ENCODE assay signal across 8 cellular contexts in the genomic region with DNA sequence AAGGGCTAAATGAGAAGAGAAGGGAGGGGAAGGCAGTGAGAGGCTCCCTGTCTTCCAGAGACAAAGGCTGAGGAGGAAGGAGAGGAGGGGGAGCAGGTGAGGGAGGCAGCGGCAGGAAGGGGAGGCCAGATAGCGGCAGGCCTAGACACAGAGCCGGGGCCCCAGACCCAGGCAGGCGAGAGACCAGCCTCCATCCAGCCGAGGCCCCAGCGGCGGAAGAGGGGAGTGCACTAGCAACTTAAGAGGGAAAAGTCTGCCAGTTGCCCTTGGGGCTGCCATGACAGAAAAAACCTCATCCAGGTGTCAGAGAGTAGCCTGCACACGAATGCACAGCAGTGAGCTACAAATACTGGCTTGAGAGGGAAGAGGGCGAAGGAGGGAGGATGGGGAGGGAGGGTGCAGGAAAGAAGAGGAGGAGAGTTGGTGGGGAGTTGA. TPM values are rescaled to one million over a fixed set of nuclear protein-coding genes. Genes with fewer than 3 reads are reported as not detected.
A peak's percentile ranks its signal among the peaks of the same experiment; 100 is the strongest.
DNase-seq lines count a peak whose midpoint lies in the region; ATAC-seq, FAIRE-seq and TF ChIP-seq lines count a peak whose summit lies in the region.

No MANE protein-coding gene starts in this region.

- peaks cover 14% of the 10 kb centered on the region for H3K27me3 Mint-ChIP-seq in activated naive CD8-positive, alpha-beta T cell treated with anti-CD3 and anti-CD28 coated beads, Interleukin-2, amount 10 ng/mL, durations not matched to agents 7 days and 5 days

- no peak for FAIRE-seq in H54 (lab: Jason Lieb, UNC)

- peaks cover 2% of the 10 kb centered on the region for H3K4me1 Mint-ChIP-seq in activated naive CD8-positive, alpha-beta T cell treated with anti-CD3 and anti-CD28 coated beads, Interleukin-2, amount 10 ng/mL, durations not matched to agents 7 days and 5 days

- no peak overlapping the region for H2AK5ac ChIP-seq in mesenchymal stem cell (ENCODE audit: low read length, severe bottlenecking)

- H3K4me3 Mint-ChIP-seq in activated naive CD8-positive, alpha-beta T cell treated with anti-CD3 and anti-CD28 coated beads, Interleukin-2, amount 10 ng/mL, durations not matched to agents 7 days and 5 days: no peak overlapping the region

- H3K4me3 ChIP-seq in mesenchymal stem cell (ENCODE audit: insufficient read depth in 1 of 2, low read depth in 1 of 2, low read length in 2 of 2): no peak overlapping the region

- H4K91ac ChIP-seq in mesenchymal stem cell (ENCODE audit: low read length): peak overlapping the region; percentile 98

- no peaks in the 10 kb centered on the region for H3K79me1 ChIP-seq in mesenchymal stem cell (replicated peaks; ENCODE audit: low read length, poor library complexity, severe bottlenecking)

- no peak for TF ChIP-seq POLR2A in H54 (IDR thresholded peaks at IDR 0.05; ENCODE audit: low read depth, low read length)

- H2BK5ac ChIP-seq in mesenchymal stem cell (ENCODE audit: low read depth, low read length, poor library complexity, severe bottlenecking): no peak overlapping the region

- H3K9ac ChIP-seq in mesenchymal stem cell (ENCODE audit: low read length): no peak overlapping the region

- no peak overlapping the region for H2AFZ ChIP-seq in mesenchymal stem cell (ENCODE audit: low read depth, low read length)

- H2BK12ac ChIP-seq in mesenchymal stem cell (ENCODE audit: low read length in 2 of 2): peak overlapping the region; percentile 69 to 89

- POLR2A ChIA-PET in activated naive CD8-positive, alpha-beta T cell treated with anti-CD3 and anti-CD28 coated beads, Interleukin-2, amount 10 ng/mL, durations not matched to agents 7 days and 5 days (lab: Charles Lee): no interaction called here

- H3K9me3 Mint-ChIP-seq in activated naive CD8-positive, alpha-beta T cell treated with anti-CD3 and anti-CD28 coated beads, Interleukin-2, amount 10 ng/mL, durations not matched to agents 7 days and 5 days: no peaks in the 10 kb centered on the region

- no peaks in the 10 kb centered on the region for H3K9me3 ChIP-seq in mesenchymal stem cell (ENCODE audit: control insufficient read depth, low read length)

- no peaks in the 10 kb centered on the region for H3K36me3 Mint-ChIP-seq in activated naive CD8-positive, alpha-beta T cell treated with anti-CD3 and anti-CD28 coated beads, Interleukin-2, amount 10 ng/mL, durations not matched to agents 7 days and 5 days

- H3K4me1 ChIP-seq in mesenchymal stem cell (ENCODE audit: control insufficient read depth, insufficient read depth, low read depth, low read length): no peaks in the 10 kb centered on the region

- 12% methylated on average over 9 of the region's 9 CpGs for WGBS in mesenchymal stem cell

- H3K14ac ChIP-seq in mesenchymal stem cell (ENCODE audit: low read length in 2 of 2): peak overlapping the region in 1 of 2 experiments; percentile 53

- H2BK15ac ChIP-seq in mesenchymal stem cell (ENCODE audit: low read depth, poor library complexity, severe bottlenecking): peak overlapping the region; percentile 30

- no peak overlapping the region for H3K23ac ChIP-seq in mesenchymal stem cell (ENCODE audit: low read length in 2 of 2)

- DNase-seq in EH (ENCODE audit: low read depth): peak; percentile 33
- peak; percentile 36 for DNase-seq in NCI-H187 treated with DMSO at 0.1 percent for 48 hours (lab: John Stamatoyannopoulos, UW)
- DNase-seq in activated naive CD8-positive, alpha-beta T cell treated with anti-CD3 and anti-CD28 coated beads, Interleukin-2, amount 10 ng/mL, durations not matched to agents 7 days and 5 days: peak; percentile 53
- DNase-seq in mesenchymal stem cell: peak; percentile 57
- no peak for DNase-seq in effector CD4-positive, alpha-beta T cell
- DNase-seq in GM19240 (ENCODE audit: insufficient read length, low spot score): no peak
- no peak for DNase-seq in H54 (ENCODE audit: insufficient read length, low spot score)

- peak overlapping the region; percentile 22 to 53 for H3K4ac ChIP-seq in mesenchymal stem cell (ENCODE audit: low read depth in 1 of 2, low read length in 2 of 2)

- peaks cover 45 to 60% of the 10 kb centered on the region in 2 experiments for H3K27me3 ChIP-seq in mesenchymal stem cell (ENCODE audit: control insufficient read depth in 1 of 2, insufficient read depth in 1 of 2, low read length in 2 of 2)

- H3K27ac Mint-ChIP-seq in activated naive CD8-positive, alpha-beta T cell treated with anti-CD3 and anti-CD28 coated beads, Interleukin-2, amount 10 ng/mL, durations not matched to agents 7 days and 5 days: no peak overlapping the region

- peak overlapping the region; percentile 67 to 88 for H3K18ac ChIP-seq in mesenchymal stem cell (ENCODE audit: low read depth in 1 of 2, low read length in 2 of 2)

- no peak overlapping the region for H3K4me2 ChIP-seq in mesenchymal stem cell (ENCODE audit: low read length, poor library complexity, severe bottlenecking)

- no peaks in the 10 kb centered on the region for H3K36me3 ChIP-seq in mesenchymal stem cell (ENCODE audit: control insufficient read depth in 1 of 2, insufficient read depth in 2 of 2, low read depth in 1 of 2, low read length in 2 of 2)

- peak overlapping the region; percentile 97 for H4K8ac ChIP-seq in mesenchymal stem cell (ENCODE audit: low read length)

- peak overlapping the region; percentile 64 for H2BK120ac ChIP-seq in mesenchymal stem cell (ENCODE audit: low read depth, low read length)

- ATAC-seq in activated naive CD8-positive, alpha-beta T cell treated with anti-CD3 and anti-CD28 coated beads, Interleukin-2, amount 10 ng/mL, durations not matched to agents 7 days and 5 days (ENCODE audit: low read depth): peak; percentile 34
- no peak for ATAC-seq in HG02642 (IDR thresholded peaks at IDR 0.05; ENCODE audit: poor library complexity, unreplicated experiment)

- no peak overlapping the region for H3K27ac ChIP-seq in mesenchymal stem cell (ENCODE audit: low read length, poor library complexity, severe bottlenecking)

RNA-seq across cellular contexts. Expression of gene IGLL1, which starts 46.7 kb away (rescaled TPM):
- not detected for total RNA-seq in activated naive CD8-positive, alpha-beta T cell treated with anti-CD3 and anti-CD28 coated beads, Interleukin-2, amount 10 ng/mL, durations not matched to agents 7 days and 5 days
- polyA plus RNA-seq in mesenchymal stem cell (2013, experiment 1 of 2): not detected
- not detected for polyA plus RNA-seq in mesenchymal stem cell (2013, experiment 2 of 2)

Comparison
In these comparisons a context has a peak if more than half of its experiments do, and no peak if none do; other contexts are left out.
1. DNase-seq: peak in EH (single experiment), NCI-H187 treated with DMSO at 0.1 percent for 48 hours (single experiment), activated naive CD8-positive, alpha-beta T cell treated with anti-CD3 and anti-CD28 coated beads, Interleukin-2, amount 10 ng/mL, durations not matched to agents 7 days and 5 days (single experiment) and mesenchymal stem cell (single experiment); none in effector CD4-positive, alpha-beta T cell (single experiment), GM19240 (single experiment) and H54 (single experiment).